ENCODE assay signal across 7 cellular contexts in the genomic region with DNA sequence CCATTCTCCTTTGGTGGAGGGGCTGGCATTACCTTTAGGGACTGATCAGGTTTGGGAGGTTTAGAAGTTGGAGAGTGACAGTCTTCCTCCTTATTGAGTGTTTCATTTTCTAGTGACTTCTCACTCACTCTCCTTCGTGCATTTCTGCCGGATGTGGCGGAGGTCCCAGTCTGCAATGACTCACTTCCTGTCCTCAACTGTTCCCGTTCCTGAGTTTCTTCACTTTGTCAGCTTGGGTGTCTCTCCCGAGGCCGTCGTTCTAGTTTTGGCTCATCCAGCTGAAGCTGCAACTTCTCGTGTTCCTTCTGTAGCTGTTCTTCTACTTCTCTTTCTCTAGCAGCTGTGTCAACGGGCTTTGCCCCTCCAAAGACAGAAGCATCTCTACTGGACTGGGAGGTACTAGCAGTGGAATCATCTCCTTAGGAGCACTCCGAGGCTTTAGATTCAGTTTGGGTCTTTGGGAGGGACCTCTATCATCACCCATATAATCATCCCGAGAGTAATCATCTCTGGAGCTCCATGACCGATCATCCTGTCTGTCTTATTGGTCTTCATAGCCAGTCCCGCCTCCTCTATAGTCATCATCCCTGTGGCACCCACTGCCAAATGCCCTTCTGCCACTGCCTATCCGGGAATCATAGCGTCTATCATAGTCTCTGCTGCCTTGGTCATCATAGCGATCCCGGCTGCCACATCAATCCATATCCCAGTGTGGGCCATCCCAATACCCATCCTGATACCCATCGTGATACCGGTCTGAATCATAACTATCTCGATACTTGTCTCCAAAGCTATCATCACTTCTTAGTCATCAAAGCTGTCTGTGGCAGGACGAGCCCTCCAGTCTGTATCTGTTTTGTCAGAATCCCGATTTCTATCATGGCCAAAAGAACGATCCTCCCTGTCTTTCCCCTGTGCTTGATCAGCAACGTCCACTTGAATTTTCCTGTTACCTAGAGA. TPM values are rescaled to one million over a fixed set of nuclear protein-coding genes. Genes with fewer than 3 reads are reported as not detected.
DNase-seq lines count a peak whose midpoint lies in the region; ATAC-seq and TF ChIP-seq lines count a peak whose summit lies in the region.

No MANE protein-coding gene starts in this region.

- ATAC-seq in HG03039 (IDR thresholded peaks at IDR 0.05; ENCODE audit: unreplicated experiment), result peak; percentile 65
- no peak for ATAC-seq in GM18520 (IDR thresholded peaks at IDR 0.05; ENCODE audit: unreplicated experiment)
- ATAC-seq in omental fat pad (ENCODE audit: low FRiP score), result no peak

- no peak for TF ChIP-seq CTCF in fibroblast of pulmonary artery (IDR thresholded peaks at IDR 0.05; ENCODE audit: low read length, missing control alignments)
- TF ChIP-seq CTCF in omental fat pad (IDR thresholded peaks at IDR 0.05), result no peak

- H3K4me3 ChIP-seq in fibroblast of pulmonary artery (replicated peaks; ENCODE audit: low read depth, low read length), result no peak overlapping the region

- DNase-seq in activated CD4-positive, alpha-beta T cell treated with anti-CD3 and anti-CD28 coated beads for 4 hours, result peak; percentile 22 to 26
- DNase-seq in fibroblast of pulmonary artery (ENCODE audit: low read depth) (peak; percentile 16), omental fat pad (ENCODE audit: low spot score) (no peak), amniotic stem cell (lab: John Stamatoyannopoulos, UW) (no peak)
- peak; percentile 44 for DNase-seq in stimulated activated CD8-positive, alpha-beta memory T cell treated with anti-CD3 and anti-CD28 coated beads, Interleukin-4, amount 100 ng/mL, for 48 hours

RNA-seq across cellular contexts. Expression of gene VSIG4, which starts 35.3 kb away (rescaled TPM):
- 100 to 1,000 TPM; 269 to 755 (median 401) TPM for total RNA-seq in omental fat pad

Comparison
In these comparisons a context has a peak if more than half of its experiments do, and no peak if none do; other contexts are left out.
1. DNase-seq: peak in activated CD4-positive, alpha-beta T cell treated with anti-CD3 and anti-CD28 coated beads for 4 hours (2 of 2), fibroblast of pulmonary artery (single experiment) and stimulated activated CD8-positive, alpha-beta memory T cell treated with anti-CD3 and anti-CD28 coated beads, Interleukin-4, amount 100 ng/mL, for 48 hours (single experiment); none in omental fat pad (single experiment) and amniotic stem cell (single experiment).